In the genomic region with DNA sequence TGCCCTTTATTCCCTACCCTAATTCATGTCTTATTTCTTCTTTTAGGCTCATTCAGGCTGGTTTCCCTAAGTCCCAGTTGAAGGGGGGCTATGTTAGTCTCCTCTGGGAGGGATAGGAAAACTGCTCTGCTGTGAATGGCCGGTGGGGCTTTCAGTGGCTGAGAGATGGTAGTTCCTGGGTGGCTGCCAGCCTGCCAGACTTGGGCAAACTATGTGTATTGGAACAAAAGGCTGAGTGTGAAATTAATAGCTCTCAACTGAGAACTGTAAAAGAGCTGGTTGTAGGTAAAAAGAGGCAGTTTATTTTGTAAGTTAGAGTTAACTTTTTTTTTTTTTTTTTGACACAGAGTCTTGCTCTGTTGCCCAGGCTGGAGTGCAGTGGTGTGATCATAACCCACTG, we compare ENCODE assay signal across 9 cellular contexts. TPM values are rescaled to one million over a fixed set of nuclear protein-coding genes. Genes with fewer than 3 reads are reported as not detected.
DNase-seq lines count a peak whose midpoint lies in the region; ATAC-seq, FAIRE-seq and TF ChIP-seq lines count a peak whose summit lies in the region.
"Had no signal": no experiment of that assay in that cellular context is flagged by ENCODE, and none has a peak within 500 bp of the region (broad histone marks: within the 10 kb centered on the region; RNA-seq: fewer than 3 reads in every experiment).

No MANE protein-coding gene starts in this region.

- no peak for TF ChIP-seq RAD21 in HepG2 (CRISPR knock-in tag; IDR thresholded peaks at IDR 0.05)

- TF ChIP-seq POLR2A in HepG2 (IDR thresholded peaks at IDR 0.05; ENCODE audit: insufficient read depth in 1 of 2, low read depth in 2 of 2, low read length in 2 of 2): no peak

- H3K4me3 ChIP-seq in heart right ventricle (no peak overlapping the region), HepG2 (replicated peaks in 1 of 3; ENCODE audit: insufficient read depth in 1 of 3, low read depth in 2 of 3, low read length in 3 of 3) (no peak overlapping the region)

- FAIRE-seq in HepG2 (lab: Jason Lieb, UNC): no peak

- no peak overlapping the region for H2AFZ ChIP-seq in HepG2 (ENCODE audit: low read length)

- H4K20me1 ChIP-seq in HepG2 (ENCODE audit: insufficient read depth, low read length): no peaks in the 10 kb centered on the region

- CTCF ChIA-PET in HepG2 (lab: Yijun Ruan, JAX; ENCODE audit: low intra/inter-chr PET ratio, low total read pairs): no interaction called here

- H3K79me2 ChIP-seq in HepG2 (ENCODE audit: insufficient read depth, low read length): no peaks in the 10 kb centered on the region

- TF ChIP-seq EP300 in HepG2 (IDR thresholded peaks at IDR 0.05; ENCODE audit: low read depth in 2 of 2, low read length in 2 of 2) (no peak), HepG2 (CRISPR knock-in tag; IDR thresholded peaks at IDR 0.05; ENCODE audit: borderline replicate concordance) (no peak)

- H3K9ac ChIP-seq in HepG2 (ENCODE audit: insufficient read depth, low read depth, low read length): no peak overlapping the region

- H3K27me3 ChIP-seq in heart right ventricle (no peaks in the 10 kb centered on the region), HepG2 (ENCODE audit: control insufficient read depth in 1 of 2, insufficient read depth in 2 of 2, low read length in 2 of 2) (no peaks in the 10 kb centered on the region)

- TF ChIP-seq CTCF in heart right ventricle (IDR thresholded peaks at IDR 0.05) (no peak), HepG2 (CRISPR knock-in tag; IDR thresholded peaks at IDR 0.05) (no peak)

- H3K9me3 ChIP-seq in heart right ventricle (no peaks in the 10 kb centered on the region), HepG2 (ENCODE audit: low read length) (no peaks in the 10 kb centered on the region)

- H3K4me1 ChIP-seq in heart right ventricle (peaks cover 3 to 50% (median 27%) of the 10 kb centered on the region in 9 donors), HepG2 (ENCODE audit: insufficient read depth, low read length) (no peaks in the 10 kb centered on the region; the same call in 1 of the 2 replicates)

- in situ Hi-C loops in HepG2 (cut with HindIII; ENCODE audit: extremely low pct_ligation_motif_present, low pct_unique_long_range_greater_than_20kb): no loop called here

- H3K27ac ChIP-seq in heart right ventricle: peak overlapping the region in 7 of 10 donors; percentile 4 to 59 (median 40)
- no peak overlapping the region for H3K27ac ChIP-seq in HepG2 (ENCODE audit: extremely low read length, insufficient read depth, low read length)

- no TSS peak for BruUV-seq in HepG2 (replicated peaks; lab: Mats Ljungman, UMichigan)

- ATAC-seq in heart right ventricle (peak in 5 of 8 donors; percentile 34 to 61 (median 57)), Right ventricle myocardium inferior (no peak), HepG2 (no peak)

- no peaks in the 10 kb centered on the region for H3K36me3 ChIP-seq in heart right ventricle
- H3K36me3 ChIP-seq in HepG2 (replicated peaks in 1 of 2; ENCODE audit: control insufficient read depth in 1 of 2, insufficient read depth in 2 of 2, low read length in 2 of 2): no peaks in the 10 kb centered on the region

- POLR2A ChIA-PET in HepG2 (lab: Yijun Ruan, JAX): no interaction called here

- DNase-seq in heart right ventricle (peak in 1 of 2 donors; percentile 40), Right ventricle myocardium inferior (ENCODE audit: missing footprints) (no peak), NCI-H345 (lab: John Stamatoyannopoulos, UW) (peak; percentile 51), foreskin melanocyte (peak; percentile 78), HepG2 (ENCODE audit: low spot score) (no peak), iPS-NIHi7 (ENCODE audit: extremely low spot score) (no peak)
- DNase-seq in activated CD8-positive, alpha-beta memory T cell treated with anti-CD3 and anti-CD28 coated beads, Interleukin-2, amount 50 U/mL, for 4 hours: no peak
- DNase-seq in activated CD8-positive, alpha-beta memory T cell treated with anti-CD3 and anti-CD28 coated beads for 24 hours: no peak
- DNase-seq: kidney glomerular epithelial cell had no signal

- 29 to 38% methylated on average over 1 of the region's 1 CpG for WGBS in heart right ventricle, 2 donors
- 57% methylated on average over 1 of the region's 1 CpG for WGBS in HepG2 (ENCODE audit: low lambda C conversion rate)

- no peak overlapping the region for H3K4me2 ChIP-seq in HepG2 (ENCODE audit: low read depth, low read length)

- intact Hi-C loops in heart right ventricle (cut with DNase I): no loop called here
- intact Hi-C loops in Right ventricle myocardium inferior (cut with DNase I): no loop called here
- intact Hi-C loops in HepG2 (cut with micrococcal nuclease; ENCODE audit: unreplicated experiment): no loop called here

TF ChIP-seq in HepG2, 621 proteins besides CTCF, POLR2A, EP300 and RAD21:
- TF ChIP-seq PBX2 (CRISPR knock-in tag; IDR thresholded peaks at IDR 0.05) (no peak), MTF2 (CRISPR knock-in tag; IDR thresholded peaks at IDR 0.05; ENCODE audit: borderline replicate concordance) (no peak), FOXO1 (CRISPR knock-in tag; IDR thresholded peaks at IDR 0.05) (no peak), ZFP36L2 (CRISPR knock-in tag; IDR thresholded peaks at IDR 0.05) (no peak), PRMT3 (CRISPR knock-in tag; IDR thresholded peaks at IDR 0.05; ENCODE audit: borderline replicate concordance, low read depth) (no peak), KDM5A (IDR thresholded peaks at IDR 0.05; ENCODE audit: borderline replicate concordance, low read length) (no peak), ZNF367 (CRISPR knock-in tag; IDR thresholded peaks at IDR 0.05; ENCODE audit: borderline replicate concordance) (no peak), ZNF644 (CRISPR knock-in tag; IDR thresholded peaks at IDR 0.05; ENCODE audit: low read depth) (no peak), ZBTB44 (CRISPR knock-in tag; IDR thresholded peaks at IDR 0.05) (no peak)

RNA-seq across cellular contexts. Expression of gene ARHGAP10, which starts 28.8 kb away (rescaled TPM):
- 10 to 100 TPM; 33.9 to 71.1 (median 60.7) TPM for total RNA-seq in heart right ventricle
- polyA plus RNA-seq in heart right ventricle: 10 to 100 TPM; 39.0 to 63.0 TPM
- total RNA-seq in Right ventricle myocardium inferior: 71.8 TPM
- total RNA-seq in HepG2 (2016; rRNA removed; fragmentation: Illumina TruSeq; extraction: Trizol): 1.6 TPM in 2 replicates
- total RNA-seq in HepG2 (2016; cell fraction: cytosol; rRNA removed; fragmentation: Illumina TruSeq; extraction: Trizol; ENCODE audit: low read depth): 2.0 and 2.5 TPM in 2 replicates
- 1.8 and 1.9 TPM in 2 replicates for total RNA-seq in HepG2 (2016; cell fraction: insoluble cytoplasmic fraction; rRNA removed; fragmentation: Illumina TruSeq; extraction: Trizol)
- 1.4 TPM in 2 replicates for total RNA-seq in HepG2 (2016; cell fraction: membrane; rRNA removed; fragmentation: Illumina TruSeq; extraction: Trizol)
- total RNA-seq in HepG2 (2016; cell fraction: nucleus; rRNA removed; fragmentation: Illumina TruSeq; extraction: Trizol): 3.0 and 3.3 TPM in 2 replicates
- 0.39 and 0.45 TPM in 2 replicates for polyA plus RNA-seq in HepG2 (2011; rRNA removed)
- polyA plus RNA-seq in HepG2 (2011; cell fraction: cytosol; rRNA removed): 0.25 and 0.41 TPM in 2 replicates
- 0.45 and 0.52 TPM in 2 replicates for polyA plus RNA-seq in HepG2 (2011; cell fraction: nucleus; rRNA removed)
- 0.28 and 0.37 TPM in 2 replicates for polyA plus RNA-seq in HepG2 (2012)
- 0.10 and 0.16 TPM in 2 replicates for polyA plus RNA-seq in HepG2 (2016; cell fraction: cytosol; fragmentation: Illumina TruSeq; extraction: Trizol; ENCODE audit: low read depth)
- 1.3 and 1.4 TPM in 2 replicates for polyA plus RNA-seq in HepG2 (2016; cell fraction: insoluble cytoplasmic fraction; fragmentation: Illumina TruSeq; extraction: Trizol; ENCODE audit: low read depth)
- 0.26 and 0.31 TPM in 2 replicates for polyA plus RNA-seq in HepG2 (2016; cell fraction: membrane; fragmentation: Illumina TruSeq; extraction: Trizol; ENCODE audit: low read depth)
- polyA plus RNA-seq in HepG2 (2016; cell fraction: nucleus; fragmentation: Illumina TruSeq; extraction: Trizol; ENCODE audit: insufficient read depth, low read depth): 1.0 and 1.2 TPM in 2 replicates
- polyA minus RNA-seq in HepG2 (2011; rRNA and poly(A)+ RNA removed; ENCODE audit: low replicate concordance): 0.66 and 10.5 TPM in 2 replicates
- 0.53 and 0.59 TPM in 2 replicates for polyA minus RNA-seq in HepG2 (2011; cell fraction: cytosol; rRNA and poly(A)+ RNA removed)
- 1.7 and 3.1 TPM in 2 replicates for polyA minus RNA-seq in HepG2 (2011; cell fraction: nucleus; rRNA and poly(A)+ RNA removed)

Comparison
In these comparisons a context has a peak if more than half of its experiments do, and no peak if none do; other contexts are left out.
1. ATAC-seq: peak in heart right ventricle (5 of 8); none in Right ventricle myocardium inferior (single experiment) and HepG2 (single experiment).
2. DNase-seq: peak in NCI-H345 (single experiment) and foreskin melanocyte (single experiment); none in Right ventricle myocardium inferior (single experiment), HepG2 (single experiment), activated CD8-positive, alpha-beta memory T cell treated with anti-CD3 and anti-CD28 coated beads, Interleukin-2, amount 50 U/mL, for 4 hours (single experiment), iPS-NIHi7 (single experiment) and activated CD8-positive, alpha-beta memory T cell treated with anti-CD3 and anti-CD28 coated beads for 24 hours (single experiment).
3. RNA of gene ARHGAP10, which starts 28.8 kb away (total RNA-seq): 71.8 TPM in Right ventricle myocardium inferior (single experiment) and 33.9 to 71.1 TPM in heart right ventricle; 1.4 to 3.3 TPM in HepG2; every median in the first group is over 4 times any median in the second.